ENCODE assay signal across 9 cellular contexts in the genomic region with DNA sequence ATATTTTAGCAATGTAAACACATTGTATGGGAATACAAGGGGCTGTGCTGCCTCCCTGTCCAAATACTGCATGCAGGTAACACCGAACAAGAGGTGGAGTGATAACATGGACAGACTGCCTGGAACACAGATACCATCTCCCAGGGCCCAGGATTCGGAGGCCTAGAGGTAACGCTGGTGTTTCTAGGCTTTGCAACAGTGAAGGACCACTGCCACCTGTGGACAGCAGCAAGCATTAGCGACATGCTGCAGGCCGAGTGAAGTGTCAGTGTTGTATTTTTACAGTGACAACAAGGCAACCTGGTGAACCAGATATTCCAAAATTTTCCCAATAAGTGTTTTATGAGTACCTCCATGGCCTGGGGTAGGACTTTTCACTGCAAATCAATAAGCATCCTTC.
DNase-seq lines count a peak whose midpoint lies in the region; ATAC-seq, FAIRE-seq and TF ChIP-seq lines count a peak whose summit lies in the region.
"Had no signal": no experiment of that assay in that cellular context is flagged by ENCODE, and none has a peak within 500 bp of the region (broad histone marks: within the 10 kb centered on the region; RNA-seq: fewer than 3 reads in every experiment).

No MANE protein-coding gene starts in this region.

- H3K27me3 ChIP-seq in GM23338 (ENCODE audit: insufficient read depth) (no peaks in the 10 kb centered on the region), hepatocyte (no peaks in the 10 kb centered on the region), small intestine (ENCODE audit: control insufficient read depth in 2 of 2, insufficient read depth in 2 of 2, low read length in 2 of 2) (no peaks in the 10 kb centered on the region)

- H3K4me1 ChIP-seq in GM23338 (ENCODE audit: insufficient read depth) = peaks cover 2% of the 10 kb centered on the region; the same call in 1 of the 2 replicates
- H3K4me1 ChIP-seq in hepatocyte (ENCODE audit: insufficient read depth) = no peaks in the 10 kb centered on the region
- no peaks in the 10 kb centered on the region for H3K4me1 ChIP-seq in small intestine (ENCODE audit: control insufficient read depth in 2 of 2, insufficient read depth in 1 of 2, low read depth in 1 of 2, low read length in 1 of 2)

- H3K9me3 ChIP-seq in hepatocyte (ENCODE audit: low read depth) = no peaks in the 10 kb centered on the region
- H3K9me3 ChIP-seq in small intestine (ENCODE audit: control insufficient read depth, low read depth) = no peaks in the 10 kb centered on the region

- peaks cover 14% of the 10 kb centered on the region; the same call in 2 of the 3 replicates for H3K36me3 Mint-ChIP-seq in GM23338 (ENCODE audit: low read depth)
- H3K36me3 Mint-ChIP-seq: activated naive CD4-positive, alpha-beta T cell treated with anti-CD3 and anti-CD28 coated beads, Interleukin-2, amount 50 U/mL, for 24 hours had no signal

- intact Hi-C loops in left colon (cut with DNase I, micrococcal nuclease) = no loop called here

- peaks cover 4% of the 10 kb centered on the region; the same call in 2 of the 3 replicates for H3K4me1 Mint-ChIP-seq in GM23338
- H3K4me1 Mint-ChIP-seq: activated naive CD4-positive, alpha-beta T cell treated with anti-CD3 and anti-CD28 coated beads, Interleukin-2, amount 50 U/mL, for 24 hours had no signal

- H3K9me2 ChIP-seq in GM23338 (ENCODE audit: insufficient read depth) = no peaks in the 10 kb centered on the region
- H3K9me2 ChIP-seq in hepatocyte (replicated peaks; ENCODE audit: insufficient read depth) = no peaks in the 10 kb centered on the region

- DNase-seq in D341Med (ENCODE audit: low spot score) = peak; percentile 46
- peak; percentile 79 for DNase-seq in GM23338 (ENCODE audit: low spot score)
- DNase-seq in SK-MEL-5 (ENCODE audit: low read depth, low spot score) = peak; percentile 26
- DNase-seq in left colon = peak in 1 of 2 donors; percentile 17
- DNase-seq in hepatocyte (ENCODE audit: low spot score) = no peak
- no peak for DNase-seq in small intestine

- H3K27ac ChIP-seq in GM23338 (ENCODE audit: low read depth) (no peak overlapping the region), hepatocyte (no peak overlapping the region), small intestine (ENCODE audit: low read depth in 1 of 2, low read length in 1 of 2) (no peak overlapping the region)

- H3K4me3 ChIP-seq in GM23338 (no peak overlapping the region), hepatocyte (no peak overlapping the region), small intestine (ENCODE audit: low read depth in 1 of 2, low read length in 2 of 2) (no peak overlapping the region)

- peaks cover 19% of the 10 kb centered on the region for H3K9me3 Mint-ChIP-seq in GM23338
- H3K9me3 Mint-ChIP-seq: activated naive CD4-positive, alpha-beta T cell treated with anti-CD3 and anti-CD28 coated beads, Interleukin-2, amount 50 U/mL, for 24 hours had no signal

- H2AFZ ChIP-seq in GM23338 = no peak overlapping the region
- no peak overlapping the region for H2AFZ ChIP-seq in hepatocyte

- H3K4me3 Mint-ChIP-seq in GM23338 = no peak overlapping the region
- H3K4me3 Mint-ChIP-seq: activated naive CD4-positive, alpha-beta T cell treated with anti-CD3 and anti-CD28 coated beads, Interleukin-2, amount 50 U/mL, for 24 hours had no signal

- ATAC-seq in GM23338 (peak; percentile 97), left colon (peak; percentile 74), HG03095 (IDR thresholded peaks at IDR 0.05; ENCODE audit: unreplicated experiment) (no peak), GM21529 (IDR thresholded peaks at IDR 0.05; ENCODE audit: unreplicated experiment) (no peak)

- in situ Hi-C loops in SK-MEL-5 (cut with HindIII; ENCODE audit: low pct_unique_long_range_greater_than_20kb, low sequenced_read_pairs) = no loop called here

- H4K20me1 ChIP-seq in GM23338 (replicated peaks; ENCODE audit: insufficient read depth) (no peaks in the 10 kb centered on the region), hepatocyte (ENCODE audit: insufficient read depth, poor library complexity, severe bottlenecking) (no peaks in the 10 kb centered on the region)

- no peak overlapping the region for H3K27ac Mint-ChIP-seq in GM23338
- H3K27ac Mint-ChIP-seq: activated naive CD4-positive, alpha-beta T cell treated with anti-CD3 and anti-CD28 coated beads, Interleukin-2, amount 50 U/mL, for 24 hours had no signal

- H3K36me3 ChIP-seq in GM23338 (ENCODE audit: insufficient read depth) (no peaks in the 10 kb centered on the region; the same call in 1 of the 2 replicates), hepatocyte (replicated peaks; ENCODE audit: insufficient read depth, low read depth) (no peaks in the 10 kb centered on the region), small intestine (ENCODE audit: control insufficient read depth in 2 of 2, insufficient read depth in 2 of 2, low read length in 2 of 2) (no peaks in the 10 kb centered on the region)

- TF ChIP-seq CTCF in GM23338 (conservative IDR thresholded peaks at IDR 0.05; ENCODE audit: low read depth in 2 of 2) (peak; percentile 67 to 90), hepatocyte (IDR thresholded peaks at IDR 0.05; ENCODE audit: poor library complexity) (no peak)

- H3F3A ChIP-seq in GM23338 (replicated peaks; ENCODE audit: low read depth) = no peaks in the 10 kb centered on the region

- H3K4me2 ChIP-seq in GM23338 (no peak overlapping the region), hepatocyte (no peak overlapping the region)

- no peak for FAIRE-seq in small intestine (lab: Jason Lieb, UNC)

- 72% methylated on average over 5 of the region's 5 CpGs for WGBS in hepatocyte (ENCODE audit: low lambda C conversion rate, missing lambda C conversion rate)
- WGBS in small intestine, 3 donors = 22 to 38% (median 29%) methylated on average over 5 of the region's 5 CpGs

- H3K79me2 ChIP-seq in GM23338 (replicated peaks; ENCODE audit: insufficient read depth) (no peaks in the 10 kb centered on the region), hepatocyte (no peaks in the 10 kb centered on the region)

- peaks cover 6% of the 10 kb centered on the region for H3K27me3 Mint-ChIP-seq in GM23338 (ENCODE audit: insufficient read depth, low read depth, poor library complexity)

TF ChIP-seq in GM23338, 12 proteins besides CTCF, POLR2A, EP300 and RAD21 (continues in another document):
- TF ChIP-seq, protein P1, sequence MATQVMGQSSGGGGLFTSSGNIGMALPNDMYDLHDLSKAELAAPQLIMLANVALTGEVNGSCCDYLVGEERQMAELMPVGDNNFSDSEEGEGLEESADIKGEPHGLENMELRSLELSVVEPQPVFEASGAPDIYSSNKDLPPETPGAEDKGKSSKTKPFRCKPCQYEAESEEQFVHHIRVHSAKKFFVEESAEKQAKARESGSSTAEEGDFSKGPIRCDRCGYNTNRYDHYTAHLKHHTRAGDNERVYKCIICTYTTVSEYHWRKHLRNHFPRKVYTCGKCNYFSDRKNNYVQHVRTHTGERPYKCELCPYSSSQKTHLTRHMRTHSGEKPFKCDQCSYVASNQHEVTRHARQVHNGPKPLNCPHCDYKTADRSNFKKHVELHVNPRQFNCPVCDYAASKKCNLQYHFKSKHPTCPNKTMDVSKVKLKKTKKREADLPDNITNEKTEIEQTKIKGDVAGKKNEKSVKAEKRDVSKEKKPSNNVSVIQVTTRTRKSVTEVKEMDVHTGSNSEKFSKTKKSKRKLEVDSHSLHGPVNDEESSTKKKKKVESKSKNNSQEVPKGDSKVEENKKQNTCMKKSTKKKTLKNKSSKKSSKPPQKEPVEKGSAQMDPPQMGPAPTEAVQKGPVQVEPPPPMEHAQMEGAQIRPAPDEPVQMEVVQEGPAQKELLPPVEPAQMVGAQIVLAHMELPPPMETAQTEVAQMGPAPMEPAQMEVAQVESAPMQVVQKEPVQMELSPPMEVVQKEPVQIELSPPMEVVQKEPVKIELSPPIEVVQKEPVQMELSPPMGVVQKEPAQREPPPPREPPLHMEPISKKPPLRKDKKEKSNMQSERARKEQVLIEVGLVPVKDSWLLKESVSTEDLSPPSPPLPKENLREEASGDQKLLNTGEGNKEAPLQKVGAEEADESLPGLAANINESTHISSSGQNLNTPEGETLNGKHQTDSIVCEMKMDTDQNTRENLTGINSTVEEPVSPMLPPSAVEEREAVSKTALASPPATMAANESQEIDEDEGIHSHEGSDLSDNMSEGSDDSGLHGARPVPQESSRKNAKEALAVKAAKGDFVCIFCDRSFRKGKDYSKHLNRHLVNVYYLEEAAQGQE (IDR thresholded peaks at IDR 0.05; ENCODE audit: unreplicated experiment) = no peak
- TF ChIP-seq JUNB (IDR thresholded peaks at IDR 0.05; ENCODE audit: unreplicated experiment) (no peak), STAT1 (IDR thresholded peaks at IDR 0.05; ENCODE audit: unreplicated experiment) (no peak), ZNF331 (CRISPR knock-in tag; IDR thresholded peaks at IDR 0.05; ENCODE audit: low read depth) (no peak), EZH2 (IDR thresholded peaks at IDR 0.05; ENCODE audit: low read depth, unreplicated experiment) (no peak), POLR2AphosphoS5 (IDR thresholded peaks at IDR 0.05; ENCODE audit: low read depth) (no peak), EZH2phosphoT487 (IDR thresholded peaks at IDR 0.05; ENCODE audit: unreplicated experiment) (no peak), ZNF114 (CRISPR knock-in tag; IDR thresholded peaks at IDR 0.05) (no peak), NANOG (IDR thresholded peaks at IDR 0.05; ENCODE audit: borderline replicate concordance) (no peak)
- TF ChIP-seq, protein P2, sequence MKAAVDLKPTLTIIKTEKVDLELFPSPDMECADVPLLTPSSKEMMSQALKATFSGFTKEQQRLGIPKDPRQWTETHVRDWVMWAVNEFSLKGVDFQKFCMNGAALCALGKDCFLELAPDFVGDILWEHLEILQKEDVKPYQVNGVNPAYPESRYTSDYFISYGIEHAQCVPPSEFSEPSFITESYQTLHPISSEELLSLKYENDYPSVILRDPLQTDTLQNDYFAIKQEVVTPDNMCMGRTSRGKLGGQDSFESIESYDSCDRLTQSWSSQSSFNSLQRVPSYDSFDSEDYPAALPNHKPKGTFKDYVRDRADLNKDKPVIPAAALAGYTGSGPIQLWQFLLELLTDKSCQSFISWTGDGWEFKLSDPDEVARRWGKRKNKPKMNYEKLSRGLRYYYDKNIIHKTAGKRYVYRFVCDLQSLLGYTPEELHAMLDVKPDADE (IDR thresholded peaks at IDR 0.05) = no peak

Comparison
In these comparisons a context has a peak if more than half of its experiments do, and no peak if none do; other contexts are left out.
1. DNase-seq: peak in D341Med (single experiment), GM23338 (single experiment) and SK-MEL-5 (single experiment); none in hepatocyte (single experiment) and small intestine (single experiment).
2. ATAC-seq: peak in GM23338 (single experiment) and left colon (single experiment); none in HG03095 (single experiment) and GM21529 (single experiment).